ENCODE assay signal across 8 cellular contexts in genomic region chr1:247126601-247127000, GRCh38. TPM values are rescaled to one million over a fixed set of nuclear protein-coding genes. Genes with fewer than 3 reads are reported as not detected.
A peak's percentile ranks its signal among the peaks of the same experiment; 100 is the strongest.
DNase-seq lines count a peak whose midpoint lies in the region; ATAC-seq, FAIRE-seq and TF ChIP-seq lines count a peak whose summit lies in the region.
"Not testable (repeated sequence)": the region's sequence is repeated elsewhere in the genome, so short reads cannot be mapped to it uniquely, and the experiment has no call there.

No MANE protein-coding gene starts in this region.

- not testable (repeated sequence) for H3K4me3 ChIP-seq in heart right ventricle, gastrocnemius medialis

- not testable (repeated sequence) for H3K4me1 ChIP-seq in heart right ventricle, gastrocnemius medialis

- H3K27me3 ChIP-seq in heart right ventricle, gastrocnemius medialis: not testable (repeated sequence)

- DNase-seq in GM18507 (ENCODE audit: extremely low spot score, insufficient read length, low read depth); heart right ventricle; gastrocnemius medialis: not testable (repeated sequence)

- ATAC-seq in GM19372 (IDR thresholded peaks at IDR 0.05; ENCODE audit: low read depth, unreplicated experiment): peak; percentile 54
- peak; percentile 71 for ATAC-seq in GM21723 (IDR thresholded peaks at IDR 0.05; ENCODE audit: unreplicated experiment)
- peak; percentile 49 for ATAC-seq in HG02970 (IDR thresholded peaks at IDR 0.05; ENCODE audit: low FRiP score, unreplicated experiment)
- ATAC-seq in HG03439 (IDR thresholded peaks at IDR 0.05; ENCODE audit: unreplicated experiment): peak; percentile 59
- peak; percentile 52 to 63 for ATAC-seq in activated CD4-positive, CD25-positive, alpha-beta regulatory T cell treated with anti-CD3 and anti-CD28 coated beads, Interleukin-2, amount 50 U/mL, for 24 hours
- peak; percentile 43 to 88 (median 77) for ATAC-seq in heart right ventricle
- peak; percentile 66 to 73 for ATAC-seq in gastrocnemius medialis

- H3K36me3 ChIP-seq in heart right ventricle, gastrocnemius medialis: not testable (repeated sequence)

- intact Hi-C loops in heart right ventricle (cut with DNase I): loop anchor here in 5 of 10 donors (5.0 kb wide), 1 partner anchor 41 kb away; no protein-coding TSS in a partner anchor
- intact Hi-C loops in gastrocnemius medialis (cut with DNase I; ENCODE audit: low total_unique reads): loop anchor here (5.0 kb wide), 1 partner anchor 41 kb away; no protein-coding TSS in a partner anchor

- TF ChIP-seq POLR2A in gastrocnemius medialis (IDR thresholded peaks at IDR 0.05): not testable (repeated sequence)

- TF ChIP-seq CTCF in heart right ventricle (IDR thresholded peaks at IDR 0.05); gastrocnemius medialis (IDR thresholded peaks at IDR 0.05 in 4 of 5, conservative IDR thresholded peaks at IDR 0.05 in 1 of 5): not testable (repeated sequence)

- WGBS in heart right ventricle, 2 donors: no CpG with 5 or more reads among the region's 46 CpGs

- in situ Hi-C loops in gastrocnemius medialis (cut with MboI; ENCODE audit: low sequenced_read_pairs in 4 of 4): not testable (repeated sequence)

- not testable (repeated sequence) for H3K27ac ChIP-seq in heart right ventricle, gastrocnemius medialis

- H3K9me3 ChIP-seq in heart right ventricle: peaks cover 0 to 25% (median 0%) of the 10 kb centered on the region in 11 donors
- H3K9me3 ChIP-seq in gastrocnemius medialis: not testable (repeated sequence)

- FAIRE-seq in GM18507 (lab: Jason Lieb, UNC): peak; percentile 78

RNA-seq across cellular contexts. Expression of gene ZNF669, which starts 22.4 kb away (rescaled TPM):
- total RNA-seq in heart right ventricle: 1 to 10 TPM; 2.1 to 4.7 (median 3.5) TPM
- 1 to 10 TPM; 2.6 to 3.8 TPM for polyA plus RNA-seq in heart right ventricle
- total RNA-seq in gastrocnemius medialis: 1 to 10 TPM; 1.3 to 7.3 (median 2.7) TPM

RNA-seq across cellular contexts. Expression of gene ZNF124, which starts 45.2 kb away (rescaled TPM):
- total RNA-seq in heart right ventricle (10 to 100 TPM in 6 of 10 donors, 1 to 10 TPM in 4; 7.7 to 13.5 (median 10.2) TPM), gastrocnemius medialis (10 to 100 TPM in 1 of 4 donors, 1 to 10 TPM in 3; 5.4 to 10.3 (median 7.1) TPM)
- 1 to 10 TPM in 1 of 2 donors, under 1 TPM in 1; 0.51 to 1.0 TPM for polyA plus RNA-seq in heart right ventricle

RNA-seq across cellular contexts. Expression of gene ZNF670, which starts 48.0 kb away (rescaled TPM):
- 1 to 10 TPM in 9 of 10 donors, under 1 TPM in 1; 0.42 to 1.6 (median 1.3) TPM for total RNA-seq in heart right ventricle
- 1 to 10 TPM in 1 of 2 donors, under 1 TPM in 1; 0.73 to 1.2 TPM for polyA plus RNA-seq in heart right ventricle
- total RNA-seq in gastrocnemius medialis: 1 to 10 TPM in 1 of 4 donors, under 1 TPM in 3; 0.49 to 1.3 (median 0.52) TPM
